In the genomic region with DNA sequence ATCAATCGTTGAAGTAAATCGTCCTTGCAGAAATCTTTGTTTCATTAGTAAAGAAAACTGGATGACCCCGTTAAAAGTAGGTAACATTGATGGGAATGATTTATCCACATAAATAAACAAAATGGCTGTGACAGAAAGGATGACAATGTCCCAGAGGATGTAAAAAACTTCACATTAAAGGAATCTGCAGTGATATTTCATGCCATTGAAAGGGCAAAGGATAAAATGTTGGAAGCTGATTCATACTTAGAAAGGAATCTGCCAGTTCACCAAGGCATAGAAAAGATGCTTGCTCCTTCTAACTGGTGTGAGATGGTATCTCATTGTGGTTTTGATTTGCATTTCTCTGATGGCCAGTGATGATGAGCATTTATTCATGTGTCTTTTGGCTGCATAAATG, we compare ENCODE assay signal across 14 cellular contexts. TPM values are rescaled to one million over a fixed set of nuclear protein-coding genes. Genes with fewer than 3 reads are reported as not detected.
A peak's percentile ranks its signal among the peaks of the same experiment; 100 is the strongest.
DNase-seq lines count a peak whose midpoint lies in the region; ATAC-seq and TF ChIP-seq lines count a peak whose summit lies in the region.
"Had no signal": no experiment of that assay in that cellular context is flagged by ENCODE, and none has a peak within 500 bp of the region (broad histone marks: within the 10 kb centered on the region; RNA-seq: fewer than 3 reads in every experiment).

No MANE protein-coding gene starts in this region.

- ATAC-seq in GM18868 (IDR thresholded peaks at IDR 0.05; ENCODE audit: unreplicated experiment): no peak
- ATAC-seq: body of pancreas, lower lobe of right lung had no signal

- no peaks in the 10 kb centered on the region for H3K79me2 ChIP-seq in osteoblast (ENCODE audit: insufficient read depth, low read length)

- no peak overlapping the region for H2AFZ ChIP-seq in osteoblast (ENCODE audit: low read length)

- peak overlapping the region; percentile 77 for H3K4me2 ChIP-seq in osteoblast (ENCODE audit: insufficient read depth, low read length)

- H3K9me3 Mint-ChIP-seq in activated CD4-positive, alpha-beta memory T cell treated with anti-CD3 and anti-CD28 coated beads for 36 hours: no peaks in the 10 kb centered on the region
- H3K9me3 Mint-ChIP-seq: neural crest cell had no signal

- peaks cover 5% of the 10 kb centered on the region for H3K36me3 Mint-ChIP-seq in activated CD4-positive, alpha-beta memory T cell treated with anti-CD3 and anti-CD28 coated beads for 36 hours

- H3K4me3 Mint-ChIP-seq in activated CD4-positive, alpha-beta memory T cell treated with anti-CD3 and anti-CD28 coated beads for 36 hours: no peak overlapping the region
- H3K4me3 Mint-ChIP-seq: neural crest cell had no signal

- intact Hi-C loops in activated CD4-positive, alpha-beta memory T cell treated with anti-CD3 and anti-CD28 coated beads for 36 hours (cut with micrococcal nuclease): no loop called here

- no peak for TF ChIP-seq CTCF in RWPE1 (conservative IDR thresholded peaks at IDR 0.05; ENCODE audit: low read depth)
- TF ChIP-seq CTCF in epithelial cell of esophagus (IDR thresholded peaks at IDR 0.05; ENCODE audit: insufficient read depth, low read depth, low read length, missing control alignments): no peak
- TF ChIP-seq CTCF in osteoblast (IDR thresholded peaks at IDR 0.05; ENCODE audit: extremely low read depth, low read depth, low read length): no peak

- DNase-seq in GM03348 (ENCODE audit: low spot score) (peak; percentile 12), RWPE1 (ENCODE audit: low spot score) (peak; percentile 10), epithelial cell of esophagus (ENCODE audit: low read depth) (peak; percentile 54), osteoblast (ENCODE audit: insufficient read length, low spot score, missing footprints) (peak; percentile 1), NCI-H526 (lab: John Stamatoyannopoulos, UW) (no peak), GOT3 (lab: John Stamatoyannopoulos, UW) (no peak)
- no peak for DNase-seq in activated CD4-positive, alpha-beta memory T cell treated with anti-CD3 and anti-CD28 coated beads for 36 hours
- DNase-seq: activated CD4-positive, alpha-beta T cell treated with anti-CD3 and anti-CD28 coated beads, Interleukin-2, amount 50 U/mL, for 48 hours; body of pancreas; lower lobe of right lung; NCI-H510A treated with DMSO at 0.1 percent for 48 hours; RPMI8226 had no signal

- H3K27ac Mint-ChIP-seq in activated CD4-positive, alpha-beta memory T cell treated with anti-CD3 and anti-CD28 coated beads for 36 hours: no peak overlapping the region

- no peaks in the 10 kb centered on the region for H4K20me1 ChIP-seq in osteoblast (ENCODE audit: insufficient read depth, low read length)

- no peaks in the 10 kb centered on the region for H3K4me1 Mint-ChIP-seq in activated CD4-positive, alpha-beta memory T cell treated with anti-CD3 and anti-CD28 coated beads for 36 hours (ENCODE audit: low read depth)
- H3K4me1 Mint-ChIP-seq: neural crest cell had no signal

- H3K27me3 ChIP-seq in osteoblast (ENCODE audit: insufficient read depth, low read length): no peaks in the 10 kb centered on the region
- H3K27me3 ChIP-seq: body of pancreas had no signal

- peaks cover 24% of the 10 kb centered on the region for H3K4me1 ChIP-seq in osteoblast (ENCODE audit: insufficient read depth, low read length)
- H3K4me1 ChIP-seq: lower lobe of right lung had no signal

- H3K4me3 ChIP-seq in epithelial cell of esophagus (ENCODE audit: low read length) (no peak overlapping the region), osteoblast (ENCODE audit: insufficient read depth, low read length) (peak overlapping the region; percentile 60)
- H3K4me3 ChIP-seq: body of pancreas, lower lobe of right lung had no signal

- no peaks in the 10 kb centered on the region for H3K27me3 Mint-ChIP-seq in activated CD4-positive, alpha-beta memory T cell treated with anti-CD3 and anti-CD28 coated beads for 36 hours

- no peaks in the 10 kb centered on the region for H3K36me3 ChIP-seq in osteoblast (ENCODE audit: insufficient read depth, low read length)
- H3K36me3 ChIP-seq: lower lobe of right lung had no signal

- no peaks in the 10 kb centered on the region for H3K9me3 ChIP-seq in osteoblast (ENCODE audit: low read depth, low read length)
- H3K9me3 ChIP-seq: body of pancreas, lower lobe of right lung had no signal

- POLR2A ChIA-PET in RWPE1 (lab: Yijun Ruan, JAX; ENCODE audit: low non-redundant PET): no interaction called here
- POLR2A ChIA-PET in activated CD4-positive, alpha-beta memory T cell treated with anti-CD3 and anti-CD28 coated beads for 36 hours (lab: Charles Lee): no interaction called here

- CTCF ChIA-PET in RWPE1 (lab: Yijun Ruan, JAX): no interaction called here
- CTCF ChIA-PET in activated CD4-positive, alpha-beta memory T cell treated with anti-CD3 and anti-CD28 coated beads for 36 hours (lab: Charles Lee): no interaction called here

- H3K27ac ChIP-seq in RWPE1 (no peak overlapping the region), osteoblast (ENCODE audit: low read depth, low read length) (peak overlapping the region; percentile 78)
- H3K27ac ChIP-seq: body of pancreas, lower lobe of right lung had no signal

RNA-seq across cellular contexts. Expression of gene EPGN, which starts 24.2 kb away (rescaled TPM):
- total RNA-seq in osteoblast: 1.1 and 1.2 TPM in 2 replicates
- not detected for total RNA-seq in activated CD4-positive, alpha-beta memory T cell treated with anti-CD3 and anti-CD28 coated beads for 36 hours
- total RNA-seq: body of pancreas had no signal

Comparison
In these comparisons a context has a peak if more than half of its experiments do, and no peak if none do; other contexts are left out.
1. DNase-seq: peak in GM03348 (single experiment), RWPE1 (single experiment), epithelial cell of esophagus (single experiment) and osteoblast (single experiment); none in NCI-H526 (0 of 2), GOT3 (single experiment) and activated CD4-positive, alpha-beta memory T cell treated with anti-CD3 and anti-CD28 coated beads for 36 hours (single experiment).